Comparison of ENCODE assay signal across 9 cellular contexts in genomic region chr19:10617409-10618121, GRCh38. TPM values are rescaled to one million over a fixed set of nuclear protein-coding genes. Genes with fewer than 3 reads are reported as not detected.
DNase-seq lines count a peak whose midpoint lies in the region; ATAC-seq and TF ChIP-seq lines count a peak whose summit lies in the region.
"Had no signal": no experiment of that assay in that cellular context is flagged by ENCODE, and none has a peak within 500 bp of the region (broad histone marks: within the 10 kb centered on the region; RNA-seq: fewer than 3 reads in every experiment).

No MANE protein-coding gene starts in this region.

- H3K27me3 ChIP-seq in adipocyte (replicated peaks; ENCODE audit: control insufficient read depth, insufficient read depth, low read length) (no peaks in the 10 kb centered on the region), tibial artery (no peaks in the 10 kb centered on the region)
- H3K27me3 ChIP-seq: heart right ventricle had no signal

- no peak for ATAC-seq in GM21515 (IDR thresholded peaks at IDR 0.05; ENCODE audit: unreplicated experiment)
- ATAC-seq: heart right ventricle had no signal

- TF ChIP-seq CTCF in tibial artery (IDR thresholded peaks at IDR 0.05) = no peak

- no peaks in the 10 kb centered on the region for H3K36me3 ChIP-seq in adipocyte (ENCODE audit: control insufficient read depth, insufficient read depth, low read length, severe bottlenecking)
- peaks cover 0 to 8% (median 8%) of the 10 kb centered on the region in 3 donors for H3K36me3 ChIP-seq in tibial artery

- H3K9ac ChIP-seq in adipocyte (ENCODE audit: low read length) = peak overlapping the region; percentile 9

- intact Hi-C loops in tibial artery (cut with DNase I; ENCODE audit: low total_unique reads) = no loop called here

- H3K27ac ChIP-seq in tibial artery = peak overlapping the region; percentile 61 to 71

- no peaks in the 10 kb centered on the region for H3K9me3 ChIP-seq in adipocyte (ENCODE audit: control insufficient read depth, low read length)
- no peaks in the 10 kb centered on the region for H3K9me3 ChIP-seq in tibial artery
- H3K9me3 ChIP-seq: heart right ventricle had no signal

- DNase-seq in HT-29 (ENCODE audit: low spot score) = peak; percentile 25
- DNase-seq in adipocyte (ENCODE audit: low read depth) = peak; percentile 87
- peak; percentile 93 for DNase-seq in kidney tubule cell (ENCODE audit: low spot score)
- DNase-seq in tibial artery = no peak
- no peak for DNase-seq in NCI-H526 (lab: John Stamatoyannopoulos, UW)
- no peak for DNase-seq in medulla oblongata (ENCODE audit: extremely low spot score)
- DNase-seq: heart right ventricle, NCI-H446 treated with DMSO at 0.1 percent for 48 hours had no signal

- H3K4me3 ChIP-seq in adipocyte (ENCODE audit: low read length) (no peak overlapping the region), tibial artery (peak overlapping the region in 1 of 2 donors; percentile 20)
- H3K4me3 ChIP-seq: heart right ventricle had no signal

- H3K4me1 ChIP-seq in adipocyte (ENCODE audit: control insufficient read depth, insufficient read depth, low read length) = peaks cover 18% of the 10 kb centered on the region
- H3K4me1 ChIP-seq in tibial artery = peaks cover 0 to 51% (median 28%) of the 10 kb centered on the region in 4 donors

RNA-seq across cellular contexts. Expression of gene SLC44A2, which starts 7.8 kb away (rescaled TPM):
- total RNA-seq in HT-29 (2014; rRNA removed; shearing (Covaris generic)) = 48.5 and 80.6 TPM in 2 replicates

RNA-seq across cellular contexts. Expression of gene AP1M2, which starts 30.5 kb away (rescaled TPM):
- 154 and 159 TPM in 2 replicates for total RNA-seq in HT-29 (2014; rRNA removed; shearing (Covaris generic))
- total RNA-seq: heart right ventricle had no signal

RNA-seq across cellular contexts. Expression of gene ILF3, which starts 36.6 kb away (rescaled TPM):
- total RNA-seq in HT-29 (2014; rRNA removed; shearing (Covaris generic)) = 170 and 198 TPM in 2 replicates

RNA-seq across cellular contexts. Expression of gene CDKN2D, which starts 48.8 kb away (rescaled TPM):
- total RNA-seq in HT-29 (2014; rRNA removed; shearing (Covaris generic)) = 21.1 and 23.0 TPM in 2 replicates

RNA-seq across cellular contexts. Expression of gene KRI1, which starts 51.8 kb away (rescaled TPM):
- 38.3 and 68.1 TPM in 2 replicates for total RNA-seq in HT-29 (2014; rRNA removed; shearing (Covaris generic))

Comparison
In these comparisons a context has a peak if more than half of its experiments do, and no peak if none do; other contexts are left out.
1. DNase-seq: peak in HT-29 (single experiment), adipocyte (single experiment) and kidney tubule cell (single experiment); none in tibial artery (0 of 2), NCI-H526 (0 of 2) and medulla oblongata (single experiment).